8 cellular contexts compared by ENCODE assay signal in the genomic region with DNA sequence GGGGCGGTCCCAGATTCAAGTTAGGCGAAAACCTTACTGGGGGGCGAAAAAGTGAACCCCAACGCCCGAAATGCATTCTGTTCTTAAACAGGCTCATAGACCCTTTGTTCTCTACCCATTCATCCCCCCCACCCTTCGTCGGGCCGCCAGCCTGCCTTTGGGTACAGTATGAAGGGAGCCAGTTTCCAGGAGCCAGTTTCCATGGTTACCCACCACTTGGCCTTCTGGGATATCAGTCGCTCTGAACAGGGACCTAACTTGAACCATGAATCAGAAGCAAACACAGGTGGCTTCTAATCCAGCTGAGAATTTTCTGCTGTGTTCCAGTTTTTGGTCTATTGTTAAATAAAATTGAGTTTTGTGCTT. TPM values are rescaled to one million over a fixed set of nuclear protein-coding genes. Genes with fewer than 3 reads are reported as not detected.
DNase-seq lines count a peak whose midpoint lies in the region; ATAC-seq and TF ChIP-seq lines count a peak whose summit lies in the region.

No MANE protein-coding gene starts in this region.

- H3K27ac ChIP-seq in C4-2B = peak overlapping the region; percentile 67
- peak overlapping the region; percentile 79 for H3K27ac ChIP-seq in foreskin keratinocyte
- no peak overlapping the region for H3K27ac ChIP-seq in neural progenitor cell

- H3K9ac ChIP-seq in neural progenitor cell = peak overlapping the region; percentile 77

- peak overlapping the region; percentile 92 for H3K4me3 ChIP-seq in neural progenitor cell

- H3K36me3 ChIP-seq in neural progenitor cell = no peaks in the 10 kb centered on the region

- H3K9me3 ChIP-seq in neural progenitor cell (ENCODE audit: low read depth) = peaks cover 7% of the 10 kb centered on the region

- peaks cover 9% of the 10 kb centered on the region for H3K36me3 Mint-ChIP-seq in neural progenitor cell

- H3K4me3 Mint-ChIP-seq in neural progenitor cell = peak overlapping the region; percentile 100

- peaks cover 10% of the 10 kb centered on the region for H3K4me1 Mint-ChIP-seq in neural progenitor cell

- peak overlapping the region; percentile 99 for H2AFZ ChIP-seq in neural progenitor cell (replicated peaks)

- DNase-seq in KG1 (lab: John Stamatoyannopoulos, UW) = peak; percentile 37
- DNase-seq in SHP77 (lab: John Stamatoyannopoulos, UW) = peak; percentile 71 to 79
- DNase-seq in activated naive CD4-positive, alpha-beta T cell (lab: John Stamatoyannopoulos, UW) = peak in 3 of 4 experiments; percentile 7 to 26 (median 21)
- peak; percentile 56 to 81 for DNase-seq in foreskin keratinocyte
- peak; percentile 79 for DNase-seq in neural progenitor cell (ENCODE audit: low spot score)
- peak; percentile 81 for DNase-seq in superior temporal gyrus (ENCODE audit: extremely low spot score)

- H3F3A ChIP-seq in neural progenitor cell (ENCODE audit: low read depth) = peaks cover 4% of the 10 kb centered on the region

- H3K4me1 ChIP-seq in foreskin keratinocyte (no peaks in the 10 kb centered on the region), neural progenitor cell (peaks cover 10% of the 10 kb centered on the region)

- H4K20me1 ChIP-seq in neural progenitor cell (ENCODE audit: low read depth) = no peaks in the 10 kb centered on the region

- H3K27me3 ChIP-seq in foreskin keratinocyte (no peaks in the 10 kb centered on the region), neural progenitor cell (peaks cover 16% of the 10 kb centered on the region)

- H3K79me2 ChIP-seq in neural progenitor cell (ENCODE audit: low read depth) = peaks cover 50% of the 10 kb centered on the region

- no peak overlapping the region for H3K27ac Mint-ChIP-seq in neural progenitor cell

- peak overlapping the region; percentile 89 for H3K4me2 ChIP-seq in neural progenitor cell

- H3K27me3 Mint-ChIP-seq in neural progenitor cell (ENCODE audit: insufficient read depth, low read depth) = no peaks in the 10 kb centered on the region

- no peak for TF ChIP-seq CTCF in C4-2B (conservative IDR thresholded peaks at IDR 0.05)
- TF ChIP-seq CTCF in foreskin keratinocyte (conservative IDR thresholded peaks at IDR 0.05) = no peak
- TF ChIP-seq CTCF in neural progenitor cell (IDR thresholded peaks at IDR 0.05) = no peak

- peaks cover 8% of the 10 kb centered on the region for H3K9me3 Mint-ChIP-seq in neural progenitor cell

- peak; percentile 48 for ATAC-seq in GM21360 (IDR thresholded peaks at IDR 0.05; ENCODE audit: unreplicated experiment)
- peak; percentile 90 for ATAC-seq in foreskin keratinocyte

RNA-seq across cellular contexts. Expression of gene DHX40, which starts 0.5 kb away (rescaled TPM):
- total RNA-seq in foreskin keratinocyte (26.3 TPM in 2 replicates), neural progenitor cell (ENCODE audit: low replicate concordance) (81.5 and 108 TPM in 2 replicates)
- polyA plus RNA-seq in foreskin keratinocyte = 9.0 and 9.8 TPM in 2 replicates

RNA-seq across cellular contexts. Expression of gene CLTC, which starts 53.8 kb away (rescaled TPM):
- total RNA-seq in foreskin keratinocyte (226 and 241 TPM in 2 replicates), neural progenitor cell (ENCODE audit: low replicate concordance) (190 and 225 TPM in 2 replicates)
- polyA plus RNA-seq in foreskin keratinocyte = 120 and 130 TPM in 2 replicates

Comparison
In these comparisons a context has a peak if more than half of its experiments do, and no peak if none do; other contexts are left out.
1. DNase-seq: peak in every context shown above with its lines; median percentile 81 in superior temporal gyrus; 79 in neural progenitor cell; 75 in SHP77; 68 in foreskin keratinocyte; 37 in KG1; 21 in activated naive CD4-positive, alpha-beta T cell.